In genomic region chr4:1012031-1012739, GRCh38 we compare ENCODE assay signal across 8 cellular contexts. TPM values are rescaled to one million over a fixed set of nuclear protein-coding genes. Genes with fewer than 3 reads are reported as not detected.
DNase-seq lines count a peak whose midpoint lies in the region; ATAC-seq and TF ChIP-seq lines count a peak whose summit lies in the region.

No MANE protein-coding gene starts in this region.

- H3K4me3 Mint-ChIP-seq in Calu3 (ENCODE audit: low read depth, unreplicated experiment): peak overlapping the region; percentile 55

- no peak for ATAC-seq in GM19035 (IDR thresholded peaks at IDR 0.05; ENCODE audit: unreplicated experiment)

- intact Hi-C loops in Calu3 (cut with micrococcal nuclease; ENCODE audit: unreplicated experiment): no loop called here
- intact Hi-C loops in spleen (cut with DNase I; ENCODE audit: low total_unique reads): no loop called here

- H3K27me3 Mint-ChIP-seq in Calu3 (ENCODE audit: unreplicated experiment): peaks cover 25% of the 10 kb centered on the region

- H3K27ac Mint-ChIP-seq in Calu3 (ENCODE audit: unreplicated experiment): no peak overlapping the region

- WGBS in iPS DF 6.9 (ENCODE audit: insufficient coverage, insufficient read length): no CpG with 5 or more reads among the region's 69 CpGs
- 1 to 2% (median 1%) methylated on average over 27 to 69 of the region's 69 CpGs for WGBS in spleen, 5 donors

- no peak for TF ChIP-seq CTCF in Calu3 (IDR thresholded peaks at IDR 0.05; ENCODE audit: unreplicated experiment)
- no peak for TF ChIP-seq CTCF in spleen (IDR thresholded peaks at IDR 0.05 in 8 of 11, conservative IDR thresholded peaks at IDR 0.05 in 3 of 11)

- H3K4me3 ChIP-seq in iPS DF 6.9 (ENCODE audit: low read length): peak overlapping the region; percentile 32; the same call in 1 of the 2 replicates
- peak overlapping the region; percentile 37 to 91 (median 48) for H3K4me3 ChIP-seq in spleen

- H3K36me3 ChIP-seq in iPS DF 6.9 (ENCODE audit: control insufficient read depth, insufficient read depth, low read length): no peaks in the 10 kb centered on the region; the same call in 1 of the 2 replicates
- H3K36me3 ChIP-seq in spleen: no peaks in the 10 kb centered on the region

- H3K27ac ChIP-seq in iPS DF 6.9 (ENCODE audit: low read length) (no peak overlapping the region), spleen (peak overlapping the region in 6 of 8 donors; percentile 37 to 92 (median 60))

- H3K9me3 Mint-ChIP-seq in Calu3 (ENCODE audit: low read depth, unreplicated experiment): no peaks in the 10 kb centered on the region

- DNase-seq in Calu3: peak; percentile 53
- DNase-seq in NCI-H524 (lab: John Stamatoyannopoulos, UW): peak; percentile 52
- peak; percentile 80 for DNase-seq in activated effector memory CD4-positive, alpha-beta T cell treated with anti-CD3 and anti-CD28 coated beads, Interleukin-2, amount 50 U/mL, for 16 hours
- no peak for DNase-seq in iPS DF 6.9 (ENCODE audit: low read depth, low spot score)
- DNase-seq in spleen: peak; percentile 87
- no peak for DNase-seq in HuH-7.5 (ENCODE audit: low spot score)
- no peak for DNase-seq in NCI-H510A treated with DMSO at 0.1 percent for 48 hours (lab: John Stamatoyannopoulos, UW)

- H3K36me3 Mint-ChIP-seq in Calu3 (ENCODE audit: insufficient read depth, unreplicated experiment): peaks cover 41% of the 10 kb centered on the region

- no TSS peak for BruUV-seq in Calu3 (replicated peaks; lab: Mats Ljungman, UMichigan)

- H3K4me1 ChIP-seq in iPS DF 6.9 (ENCODE audit: control insufficient read depth, insufficient read depth, low read length) (peaks cover 5% of the 10 kb centered on the region; the same call in 1 of the 2 replicates), spleen (peaks cover 8 to 71% (median 54%) of the 10 kb centered on the region in 6 donors)

- peaks cover 24% of the 10 kb centered on the region for H3K27me3 ChIP-seq in iPS DF 6.9 (ENCODE audit: control insufficient read depth, insufficient read depth, low read length)
- H3K27me3 ChIP-seq in spleen (replicated peaks in 1 of 7): peaks cover 0 to 46% (median 7%) of the 10 kb centered on the region in 7 donors

- peaks cover 12% of the 10 kb centered on the region for H3K4me1 Mint-ChIP-seq in Calu3 (ENCODE audit: low read depth, unreplicated experiment)

- CTCF ChIA-PET in Calu3 (lab: Charles Lee): interaction anchor here (0.6 kb wide), 1 partner anchor 23 kb away, joined by 4 read pairs; no protein-coding TSS in a partner anchor

- no peak for TF ChIP-seq POLR2A in spleen (IDR thresholded peaks at IDR 0.05)

- no peaks in the 10 kb centered on the region for H3K9me3 ChIP-seq in iPS DF 6.9 (ENCODE audit: control insufficient read depth, insufficient read depth, low read length)
- no peaks in the 10 kb centered on the region for H3K9me3 ChIP-seq in spleen

RNA-seq across cellular contexts. Expression of gene FGFRL1, which starts 0.8 kb away (rescaled TPM):
- 36.8 and 43.2 TPM in 2 replicates for total RNA-seq in Calu3 (2022)
- 10 to 100 TPM in 5 of 7 donors, 1 to 10 TPM in 2; 7.9 to 20.6 (median 13.2) TPM for total RNA-seq in spleen
- polyA plus RNA-seq in spleen: 1 to 10 TPM; 1.4 to 4.6 (median 1.5) TPM

RNA-seq across cellular contexts. Expression of gene SLC26A1, which starts 19.0 kb away (rescaled TPM):
- 0.49 and 0.68 TPM in 2 replicates for total RNA-seq in Calu3 (2022)
- under 1 TPM in 6 of 7 donors, not detected in 1; 0.07 to 0.68 (median 0.19) TPM for total RNA-seq in spleen
- under 1 TPM; 0.24 to 0.48 (median 0.30) TPM for polyA plus RNA-seq in spleen

RNA-seq across cellular contexts. Expression of gene IDUA, which starts 25.3 kb away (rescaled TPM):
- 36.9 and 38.8 TPM in 2 replicates for total RNA-seq in Calu3 (2022)
- total RNA-seq in spleen: 10 to 100 TPM; 18.3 to 58.3 (median 37.9) TPM
- polyA plus RNA-seq in spleen: 10 to 100 TPM; 11.5 to 26.5 (median 19.1) TPM

RNA-seq across cellular contexts. Expression of gene DGKQ, which starts 38.8 kb away (rescaled TPM):
- total RNA-seq in Calu3 (2022) (8.8 and 11.8 TPM in 2 replicates), spleen (10 to 100 TPM; 13.6 to 26.3 (median 17.0) TPM)
- 10 to 100 TPM in 1 of 3 donors, 1 to 10 TPM in 2; 6.3 to 15.4 (median 9.3) TPM for polyA plus RNA-seq in spleen

Comparison
In these comparisons a context has a peak if more than half of its experiments do, and no peak if none do; other contexts are left out.
1. DNase-seq: peak in Calu3 (single experiment), NCI-H524 (2 of 2), activated effector memory CD4-positive, alpha-beta T cell treated with anti-CD3 and anti-CD28 coated beads, Interleukin-2, amount 50 U/mL, for 16 hours (single experiment) and spleen (single experiment); none in iPS DF 6.9 (single experiment), HuH-7.5 (single experiment) and NCI-H510A treated with DMSO at 0.1 percent for 48 hours (single experiment).